ENCODE assay signal across 11 cellular contexts in genomic region chr16:78761427-78761826, GRCh38.
DNase-seq lines count a peak whose midpoint lies in the region; ATAC-seq, FAIRE-seq and TF ChIP-seq lines count a peak whose summit lies in the region.
"Had no signal": no experiment of that assay in that cellular context is flagged by ENCODE, and none has a peak within 500 bp of the region (broad histone marks: within the 10 kb centered on the region; RNA-seq: fewer than 3 reads in every experiment).

No MANE protein-coding gene starts in this region.

- H3K9me3 ChIP-seq in Karpas-422 (ENCODE audit: low read length): peaks cover 8% of the 10 kb centered on the region; the same call in 1 of the 2 replicates

- H3K9ac ChIP-seq in Karpas-422 (ENCODE audit: low read length): no peak overlapping the region

- H3K79me2 ChIP-seq in Karpas-422 (ENCODE audit: low read length): no peaks in the 10 kb centered on the region

- no peaks in the 10 kb centered on the region for H3K27me3 Mint-ChIP-seq in activated naive CD4-positive, alpha-beta T cell treated with anti-CD3 and anti-CD28 coated beads, Interleukin-2, amount 10 ng/mL, durations not matched to agents 7 days and 5 days
- H3K27me3 Mint-ChIP-seq: T-cell had no signal

- H3K4me2 ChIP-seq in Karpas-422 (ENCODE audit: low read depth, low read length, poor library complexity, severe bottlenecking): no peak overlapping the region

- H3K36me3 ChIP-seq in Karpas-422 (ENCODE audit: insufficient read depth, low read length): no peaks in the 10 kb centered on the region

- H4K20me1 ChIP-seq in Karpas-422 (ENCODE audit: insufficient read depth, low read depth, low read length): no peaks in the 10 kb centered on the region

- H3K4me3 ChIP-seq in Karpas-422 (ENCODE audit: low read length): no peak overlapping the region

- H2AFZ ChIP-seq in Karpas-422 (ENCODE audit: low read length): no peak overlapping the region

- no peaks in the 10 kb centered on the region for H3K4me1 ChIP-seq in Karpas-422 (ENCODE audit: low read length)

- H3K27me3 ChIP-seq in Karpas-422 (ENCODE audit: low read length): no peaks in the 10 kb centered on the region

- no peaks in the 10 kb centered on the region for H3K36me3 Mint-ChIP-seq in activated naive CD4-positive, alpha-beta T cell treated with anti-CD3 and anti-CD28 coated beads, Interleukin-2, amount 10 ng/mL, durations not matched to agents 7 days and 5 days
- H3K36me3 Mint-ChIP-seq: T-cell had no signal

- ATAC-seq in HG02623 (IDR thresholded peaks at IDR 0.05; ENCODE audit: unreplicated experiment): peak; percentile 73
- peak; percentile 87 for ATAC-seq in HG03460 (IDR thresholded peaks at IDR 0.05; ENCODE audit: unreplicated experiment)
- ATAC-seq: T-cell had no signal

- no peak for TF ChIP-seq POLR2A in H54 (IDR thresholded peaks at IDR 0.05; ENCODE audit: low read depth, low read length)

- H3K4me3 Mint-ChIP-seq in activated naive CD4-positive, alpha-beta T cell treated with anti-CD3 and anti-CD28 coated beads, Interleukin-2, amount 10 ng/mL, durations not matched to agents 7 days and 5 days: no peak overlapping the region
- H3K4me3 Mint-ChIP-seq: T-cell had no signal

- H3K27ac Mint-ChIP-seq in activated naive CD4-positive, alpha-beta T cell treated with anti-CD3 and anti-CD28 coated beads, Interleukin-2, amount 10 ng/mL, durations not matched to agents 7 days and 5 days: no peak overlapping the region
- H3K27ac Mint-ChIP-seq: T-cell had no signal

- no peaks in the 10 kb centered on the region for H3K4me1 Mint-ChIP-seq in activated naive CD4-positive, alpha-beta T cell treated with anti-CD3 and anti-CD28 coated beads, Interleukin-2, amount 10 ng/mL, durations not matched to agents 7 days and 5 days

- no peak for FAIRE-seq in H54 (lab: Jason Lieb, UNC)

- no peaks in the 10 kb centered on the region for H3K9me2 ChIP-seq in Karpas-422 (replicated peaks; ENCODE audit: insufficient read depth, low read length)

- CTCF ChIA-PET in activated naive CD4-positive, alpha-beta T cell treated with anti-CD3 and anti-CD28 coated beads, Interleukin-2, amount 10 ng/mL, durations not matched to agents 7 days and 5 days (lab: Charles Lee): no interaction called here
- CTCF ChIA-PET in RWPE1 (lab: Yijun Ruan, JAX): interaction anchor here (0.6 to 0.8 kb wide), 2 partner anchors 45 to 288 kb away, joined by 3 read pairs; no protein-coding TSS in a partner anchor

- no peaks in the 10 kb centered on the region for H3K9me3 Mint-ChIP-seq in activated naive CD4-positive, alpha-beta T cell treated with anti-CD3 and anti-CD28 coated beads, Interleukin-2, amount 10 ng/mL, durations not matched to agents 7 days and 5 days

- POLR2A ChIA-PET in RWPE1 (lab: Yijun Ruan, JAX; ENCODE audit: low non-redundant PET): no interaction called here

- no peak for TF ChIP-seq CTCF in RWPE1 (conservative IDR thresholded peaks at IDR 0.05; ENCODE audit: low read depth)

- H3K27ac ChIP-seq in RWPE1: no peak overlapping the region
- no peak overlapping the region for H3K27ac ChIP-seq in Karpas-422 (ENCODE audit: low read length)

- DNase-seq in activated naive CD4-positive, alpha-beta T cell treated with Interleukin-2 at 50 U/mL for 16 hours: peak; percentile 21
- DNase-seq in activated naive CD4-positive, alpha-beta T cell treated with anti-CD3 and anti-CD28 coated beads, Interleukin-2, amount 10 ng/mL, durations not matched to agents 7 days and 5 days: no peak
- no peak for DNase-seq in H54 (ENCODE audit: insufficient read length, low spot score)
- no peak for DNase-seq in cerebellum (ENCODE audit: low spot score)
- DNase-seq in RWPE1 (ENCODE audit: low spot score): no peak
- no peak for DNase-seq in Karpas-422
- DNase-seq: activated gamma-delta T cell treated with Interleukin-2 at 50 U/mL for 16 hours, NCI-H510A, T-cell had no signal
